In genomic region chr11:66951135-66951534, GRCh38 we compare ENCODE assay signal across 23 cellular contexts. TPM values are rescaled to one million over a fixed set of nuclear protein-coding genes. Genes with fewer than 3 reads are reported as not detected.
DNase-seq lines count a peak whose midpoint lies in the region; ATAC-seq, FAIRE-seq and TF ChIP-seq lines count a peak whose summit lies in the region.
"Had no signal": no experiment of that assay in that cellular context is flagged by ENCODE, and none has a peak within 500 bp of the region (broad histone marks: within the 10 kb centered on the region; RNA-seq: fewer than 3 reads in every experiment).

No MANE protein-coding gene starts in this region.

- CTCF ChIA-PET in A549 (lab: Yijun Ruan, JAX): interaction anchor here (1.3 to 4.4 kb wide), 5 partner anchors 14 to 68 kb away, joined by 4 to 19 read pairs (median 4); partner anchors contain the start of gene C11orf86
- CTCF ChIA-PET in HCT116 (lab: Charles Lee): interaction anchor here (0.7 to 1.0 kb wide), 2 partner anchors 68 to 99 kb away, joined by 3 to 5 read pairs; no protein-coding TSS in a partner anchor
- CTCF ChIA-PET in K562 (lab: Yijun Ruan, JAX; ENCODE audit: low intra/inter-chr PET ratio): no interaction called here

- no peak overlapping the region for H2BK15ac ChIP-seq in mesendoderm (replicated peaks; ENCODE audit: low read depth)

- in situ Hi-C loops in K562 (cut with MboI): no loop called here

- H3K4me3 ChIP-seq in A549 (no peak overlapping the region), HCT116 (replicated peaks in 1 of 2; ENCODE audit: low read depth in 1 of 2, low read length in 2 of 2) (no peak overlapping the region), K562 (no peak overlapping the region), mesendoderm (ENCODE audit: low read length) (no peak overlapping the region)
- H3K4me3 ChIP-seq: right atrium auricular region had no signal

- FAIRE-seq in A549 (lab: Jason Lieb, UNC) (no peak), K562 (lab: Jason Lieb, UNC) (no peak)
- FAIRE-seq: colon, D721Med had no signal

- H3K79me2 ChIP-seq in HCT116 (ENCODE audit: insufficient read depth, low read length) (no peaks in the 10 kb centered on the region), K562 (ENCODE audit: control insufficient read depth, insufficient read depth, low read length) (no peaks in the 10 kb centered on the region), mesendoderm (ENCODE audit: control insufficient read depth, insufficient read depth, low read length) (no peaks in the 10 kb centered on the region)

- no peak overlapping the region for H2BK120ac ChIP-seq in mesendoderm (ENCODE audit: low read depth, low read length)

- H3K9ac ChIP-seq in HCT116 (ENCODE audit: low read length): no peak overlapping the region
- peak overlapping the region in 1 of 2 experiments; percentile 69; a peak in 1 of 4 replicates for H3K9ac ChIP-seq in K562 (ENCODE audit: insufficient read depth in 1 of 2, low read depth in 2 of 2, low read length in 2 of 2)
- H3K9ac ChIP-seq in mesendoderm (ENCODE audit: low read length): no peak overlapping the region

- no peaks in the 10 kb centered on the region for H3K9me1 ChIP-seq in K562 (ENCODE audit: control insufficient read depth, insufficient read depth, low read length)

- no peak overlapping the region for H3K4ac ChIP-seq in mesendoderm (ENCODE audit: low read depth, low read length)

- H4K5ac ChIP-seq in mesendoderm (ENCODE audit: low read length): no peak overlapping the region

- TF ChIP-seq EP300 in A549 (IDR thresholded peaks at IDR 0.05) (no peak), K562 (IDR thresholded peaks at IDR 0.05; ENCODE audit: low read length) (no peak)

- intact Hi-C loops in HCT116 (cut with micrococcal nuclease): loop anchor here (10.0 kb wide), 1 partner anchor 66 kb away; no protein-coding TSS in a partner anchor
- intact Hi-C loops in K562 (cut with micrococcal nuclease): no loop called here

- no peaks in the 10 kb centered on the region for H3K9me3 ChIP-seq in A549
- H3K9me3 ChIP-seq in HCT116 (ENCODE audit: control insufficient read depth in 1 of 2, insufficient read depth in 1 of 2, low read depth in 1 of 2, low read length in 2 of 2): no peaks in the 10 kb centered on the region
- H3K9me3 ChIP-seq in K562 (replicated peaks; ENCODE audit: control insufficient read depth, insufficient read depth, low read depth, low read length): no peaks in the 10 kb centered on the region
- H3K9me3 ChIP-seq: right atrium auricular region had no signal

- peaks cover 63% of the 10 kb centered on the region for H3K4me1 ChIP-seq in A549
- H3K4me1 ChIP-seq in HCT116 (ENCODE audit: control insufficient read depth in 1 of 2, insufficient read depth in 2 of 2, low read length in 2 of 2): peaks cover 32 to 33% of the 10 kb centered on the region in 2 experiments
- peaks cover 0 to 10% of the 10 kb centered on the region in 2 experiments; a peak in 3 of 5 replicates for H3K4me1 ChIP-seq in K562 (replicated peaks in 1 of 2; ENCODE audit: control insufficient read depth in 2 of 2, insufficient read depth in 2 of 2, low read length in 2 of 2)
- H3K4me1 ChIP-seq in mesendoderm (ENCODE audit: control insufficient read depth, low read depth, low read length): peaks cover 2% of the 10 kb centered on the region
- H3K4me1 ChIP-seq: right atrium auricular region had no signal

- POLR2A ChIA-PET in A549 (lab: Yijun Ruan, JAX): interaction anchor here (0.9 kb wide), 1 partner anchor 108 kb away, joined by 3 read pairs; the partner anchor contains the start of gene RCE1
- POLR2A ChIA-PET in HCT116 (lab: Charles Lee): no interaction called here
- POLR2A ChIA-PET in K562 (lab: Yijun Ruan, JAX): interaction anchor here (0.6 to 1.6 kb wide), 3 partner anchors 21 to 42 kb away, joined by 3 to 5 read pairs (median 4); no protein-coding TSS in a partner anchor

- TF ChIP-seq RAD21 in A549 (conservative IDR thresholded peaks at IDR 0.05 in 1 of 2, IDR thresholded peaks at IDR 0.05 in 1 of 2) (no peak), HCT116 (IDR thresholded peaks at IDR 0.05; ENCODE audit: low read depth) (no peak), K562 (CRISPR knock-in tag; conservative IDR thresholded peaks at IDR 0.05 in 1 of 2, IDR thresholded peaks at IDR 0.05 in 1 of 2) (no peak)

- TF ChIP-seq POLR2A in A549 (IDR thresholded peaks at IDR 0.05; ENCODE audit: low read length) (no peak), HCT116 (IDR thresholded peaks at IDR 0.05; ENCODE audit: borderline replicate concordance, extremely low read depth, insufficient read depth, insufficient read length) (no peak), K562 (conservative IDR thresholded peaks at IDR 0.05) (no peak)

- peak; percentile 20 to 33; a peak in 3 of 6 replicates for ATAC-seq in A549
- ATAC-seq in HCT116: no peak
- ATAC-seq in K562: peak; percentile 43; the same call in 2 of the 3 replicates
- ATAC-seq in GM19397 (IDR thresholded peaks at IDR 0.05; ENCODE audit: unreplicated experiment): no peak
- ATAC-seq: left cardiac atrium had no signal

- H3K4me2 ChIP-seq in A549 (peak overlapping the region; percentile 67), HCT116 (ENCODE audit: low read length) (no peak overlapping the region), K562 (ENCODE audit: insufficient read depth, low read length) (no peak overlapping the region), mesendoderm (ENCODE audit: low read length) (no peak overlapping the region)

- WGBS in A549 (ENCODE audit: missing lambda C conversion rate): 97% methylated on average over 10 of the region's 10 CpGs
- WGBS in K562 (ENCODE audit: insufficient coverage, low coverage, missing lambda C conversion rate): 89% methylated on average over 9 of the region's 10 CpGs
- no CpG with 5 or more reads among the region's 10 CpGs for WGBS in mesendoderm (ENCODE audit: extremely low coverage, insufficient coverage, low lambda C conversion rate)

- no peaks in the 10 kb centered on the region for H3K79me1 ChIP-seq in mesendoderm (ENCODE audit: low read length)

- no peaks in the 10 kb centered on the region for H4K20me1 ChIP-seq in HCT116 (ENCODE audit: insufficient read depth)
- H4K20me1 ChIP-seq in K562 (replicated peaks; ENCODE audit: control insufficient read depth, insufficient read depth, low read length): no peaks in the 10 kb centered on the region

- no peak overlapping the region for H3K23ac ChIP-seq in mesendoderm (ENCODE audit: low read length)

- TF ChIP-seq CTCF in A549 (IDR thresholded peaks at IDR 0.05): no peak
- peak in 2 of 3 experiments; percentile 20 to 28; a peak in 1 of 6 replicates for TF ChIP-seq CTCF in HCT116 (IDR thresholded peaks at IDR 0.05 in 2 of 3, conservative IDR thresholded peaks at IDR 0.05 in 1 of 3; ENCODE audit: borderline replicate concordance in 1 of 3, insufficient read depth in 1 of 3, low read depth in 2 of 3, low read length in 2 of 3)
- TF ChIP-seq CTCF in K562 (IDR thresholded peaks at IDR 0.05 in 2 of 3, conservative IDR thresholded peaks at IDR 0.05 in 1 of 3; ENCODE audit: insufficient read depth in 2 of 3, low read depth in 1 of 3, low read length in 3 of 3): no peak

- H3K56ac ChIP-seq in mesendoderm (ENCODE audit: low read length): no peak overlapping the region

- H2AK5ac ChIP-seq in mesendoderm (ENCODE audit: low read length): no peak overlapping the region

- H3K27ac ChIP-seq in A549 (peak overlapping the region; percentile 88), HCT116 (ENCODE audit: low read depth, low read length) (peak overlapping the region; percentile 73; the same call in 1 of the 2 replicates), K562 (ENCODE audit: extremely low read depth, low read depth, low read length) (no peak overlapping the region), mesendoderm (ENCODE audit: low read depth, low read length) (no peak overlapping the region)
- H3K27ac ChIP-seq: right atrium auricular region had no signal

- H2BK5ac ChIP-seq in mesendoderm (ENCODE audit: low read length): no peak overlapping the region

- no peaks in the 10 kb centered on the region for H3K9me2 ChIP-seq in HCT116 (ENCODE audit: insufficient read depth)

- no TSS peak for BruUV-seq in HCT116 (replicated peaks; lab: Mats Ljungman, UMichigan)
- BruUV-seq in K562 (replicated peaks; lab: Mats Ljungman, UMichigan): no TSS peak

- RAD21 ChIA-PET in HCT116 (lab: Charles Lee; ENCODE audit: low non-redundant PET in 1 of 2, low total read pairs in 2 of 2, uncharacterized antibody in 2 of 2, unreplicated experiment in 2 of 2): interaction anchor here in 1 of 2 experiments (0.6 kb wide), 1 partner anchor 152 kb away, joined by 3 read pairs; no protein-coding TSS in a partner anchor

- H2AFZ ChIP-seq in HCT116 (ENCODE audit: low read depth, low read length, poor library complexity, severe bottlenecking) (no peak overlapping the region), K562 (ENCODE audit: low read depth, low read length) (no peak overlapping the region)

- H3K36me3 ChIP-seq in HCT116 (ENCODE audit: control insufficient read depth in 1 of 2, insufficient read depth in 2 of 2, low read length in 2 of 2) (no peaks in the 10 kb centered on the region), K562 (ENCODE audit: control insufficient read depth, insufficient read depth, low read length) (peaks cover 11% of the 10 kb centered on the region; the same call in 1 of the 3 replicates), mesendoderm (ENCODE audit: control insufficient read depth, insufficient read depth, low read length) (no peaks in the 10 kb centered on the region)
- H3K36me3 ChIP-seq: right atrium auricular region had no signal

- DNase-seq in A549 (ENCODE audit: low read depth in 1 of 2, low spot score in 1 of 2) (no peak), HCT116 (ENCODE audit: low read depth, low spot score) (no peak), K562 (ENCODE audit: extremely low read depth in 1 of 4, low spot score in 3 of 4) (no peak), mesendoderm (peak; percentile 62), amniotic stem cell (lab: John Stamatoyannopoulos, UW) (no peak), NCI-H2029 treated with DMSO at 0.1 percent for 48 hours (lab: John Stamatoyannopoulos, UW) (no peak), cerebellar cortex (ENCODE audit: low spot score) (no peak)
- DNase-seq: ACHN; activated CD4-positive, alpha-beta T cell treated with anti-CD3 and anti-CD28 coated beads, Interleukin-2, amount 10 ng/mL, durations not matched to agents 24 days and 14 days; Karpas-422; left cardiac atrium; naive B cell; NCI-H1930; occipital lobe; OCI-M1 had no signal

- no peak overlapping the region for H4K8ac ChIP-seq in mesendoderm (ENCODE audit: low read depth, low read length)

- no peaks in the 10 kb centered on the region for H3K27me3 ChIP-seq in HCT116 (ENCODE audit: insufficient read depth, low read length)
- no peaks in the 10 kb centered on the region for H3K27me3 ChIP-seq in K562 (ENCODE audit: control insufficient read depth in 2 of 2, insufficient read depth in 2 of 2, low read length in 2 of 2)
- H3K27me3 ChIP-seq in mesendoderm (ENCODE audit: insufficient read depth, low read length, poor library complexity): no peaks in the 10 kb centered on the region
- H3K27me3 ChIP-seq: right atrium auricular region had no signal

- H3K18ac ChIP-seq in mesendoderm (ENCODE audit: low read length): no peak overlapping the region

RNA-seq across cellular contexts. Expression of gene PC, which starts 7.0 kb away (rescaled TPM):
- 14.2 and 15.7 TPM in 2 replicates for polyA plus RNA-seq in A549 (2011; rRNA removed)
- polyA plus RNA-seq in A549 (2012; cell fraction: cytosol; rRNA removed): 25.1 and 29.6 TPM in 2 replicates
- 88.3 and 105 TPM in 2 replicates for polyA plus RNA-seq in A549 (2012; cell fraction: nucleus; rRNA removed)
- polyA plus RNA-seq in A549 (2017; fragmentation: RNase III; extraction: RNeasy Plus Mini Kit Qiagen cat#74134 plus additional on column Dnase treatment): 31.3 to 53.5 TPM (median 45.9 TPM) in 3 replicates
- 31.5 and 37.8 TPM in 2 replicates for polyA minus RNA-seq in A549 (2011; rRNA and poly(A)+ RNA removed)
- 24.1 TPM for total RNA-seq in HCT116 (2021; ENCODE audit: unreplicated experiment)
- 23.7 and 26.8 TPM in 2 replicates for polyA plus RNA-seq in HCT116 (2012)
- total RNA-seq in K562 (2011; cell fraction: chromatin; rRNA removed; ENCODE audit: low replicate concordance): 53.4 and 88.6 TPM in 2 replicates
- 47.2 and 61.2 TPM in 2 replicates for total RNA-seq in K562 (2011; cell fraction: nucleolus; rRNA removed)
- 25.8 and 29.3 TPM in 2 replicates for total RNA-seq in K562 (2011; cell fraction: nucleoplasm; rRNA removed)
- 11.1 and 22.7 TPM in 2 replicates for total RNA-seq in K562 (2014; rRNA removed)
- 4.4 and 8.4 TPM in 2 replicates for total RNA-seq in K562 (2014; rRNA removed; fragmentation: Illumina TruSeq; extraction: Trizol)
- total RNA-seq in K562 (2015; rRNA removed; fragmentation: Illumina TruSeq; extraction: Trizol): 8.7 and 9.9 TPM in 2 replicates
- total RNA-seq in K562 (2021): 38.0 and 38.4 TPM in 2 replicates
- polyA plus RNA-seq in K562 (2011; rRNA removed): 6.1 and 11.2 TPM in 2 replicates
- 5.8 and 9.3 TPM in 2 replicates for polyA plus RNA-seq in K562 (2011; cell fraction: cytosol; rRNA removed)
- 43.6 and 55.7 TPM in 2 replicates for polyA plus RNA-seq in K562 (2011; cell fraction: nucleus; rRNA removed)
- 21.3 and 21.6 TPM in 2 replicates for polyA plus RNA-seq in K562 (2012)
- polyA plus RNA-seq in K562 (2014; fragmentation: Illumina TruSeq; extraction: Trizol): 13.7 and 20.7 TPM in 2 replicates
- polyA plus RNA-seq in K562 (2014; fragmentation: Nextera tagmentation; extraction: Ambion mirVana): under 1 TPM; 0.94 to 0.97 TPM
- polyA plus RNA-seq in K562 (2014; rRNA removed): 10.4 and 26.1 TPM in 2 replicates
- 6.5 and 7.7 TPM in 2 replicates for polyA minus RNA-seq in K562 (2011; rRNA and poly(A)+ RNA removed)
- 10.8 and 16.8 TPM in 2 replicates for polyA minus RNA-seq in K562 (2011; cell fraction: cytosol; rRNA and poly(A)+ RNA removed)
- 13.3 and 13.7 TPM in 2 replicates for polyA minus RNA-seq in K562 (2011; cell fraction: nucleus; rRNA and poly(A)+ RNA removed)
- polyA plus RNA-seq in mesendoderm (2013, experiment 1 of 2): 4.0 TPM
- 3.8 TPM for polyA plus RNA-seq in mesendoderm (2013, experiment 2 of 2)

RNA-seq across cellular contexts. Expression of gene C11orf86, which starts 24.0 kb away (rescaled TPM):
- polyA plus RNA-seq in A549 (2011; rRNA removed) (9.3 and 10.8 TPM in 2 replicates), A549 (2017; fragmentation: RNase III; extraction: RNeasy Plus Mini Kit Qiagen cat#74134 plus additional on column Dnase treatment) (39.7 to 59.6 TPM (median 56.4 TPM) in 3 replicates), K562 (2011; rRNA removed) (not detected in 2 replicates), K562 (2014; fragmentation: Illumina TruSeq; extraction: Trizol) (not detected in 2 replicates), K562 (2014; fragmentation: Nextera tagmentation; extraction: Ambion mirVana) (not detected), K562 (2014; rRNA removed) (not detected in 2 replicates)
- 34.5 and 42.5 TPM in 2 replicates for polyA plus RNA-seq in A549 (2012; cell fraction: cytosol; rRNA removed)
- 23.0 and 24.9 TPM in 2 replicates for polyA plus RNA-seq in A549 (2012; cell fraction: nucleus; rRNA removed)
- polyA minus RNA-seq in A549 (2011; rRNA and poly(A)+ RNA removed): 2.7 and 5.4 TPM in 2 replicates
- total RNA-seq in HCT116 (2021; ENCODE audit: unreplicated experiment) (0.25 TPM), K562 (2014; rRNA removed) (not detected in 2 replicates), K562 (2014; rRNA removed; fragmentation: Illumina TruSeq; extraction: Trizol) (not detected in 2 replicates), K562 (2015; rRNA removed; fragmentation: Illumina TruSeq; extraction: Trizol) (not detected in 2 replicates), K562 (2021) (not detected in 2 replicates)
- 0.25 and 0.50 TPM in 2 replicates for polyA plus RNA-seq in HCT116 (2012)
- not detected in 2 replicates for total RNA-seq in K562 (2011; cell fraction: chromatin; rRNA removed; ENCODE audit: low replicate concordance)
- total RNA-seq in K562 (2011; cell fraction: nucleolus; rRNA removed): not detected in 2 replicates
- total RNA-seq in K562 (2011; cell fraction: nucleoplasm; rRNA removed): not detected in 2 replicates
- not detected in 2 replicates for polyA plus RNA-seq in K562 (2011; cell fraction: cytosol; rRNA removed)
- not detected in 2 replicates for polyA plus RNA-seq in K562 (2011; cell fraction: nucleus; rRNA removed)
- polyA plus RNA-seq in K562 (2012): not detected in 2 replicates
- not detected in 2 replicates for polyA minus RNA-seq in K562 (2011; rRNA and poly(A)+ RNA removed)
- polyA minus RNA-seq in K562 (2011; cell fraction: cytosol; rRNA and poly(A)+ RNA removed): 1.1 TPM in 1 of 2 replicates, not detected in the other
- polyA minus RNA-seq in K562 (2011; cell fraction: nucleus; rRNA and poly(A)+ RNA removed): not detected in 2 replicates
- polyA plus RNA-seq in mesendoderm (2013, experiment 1 of 2): 0.10 TPM
- polyA plus RNA-seq in mesendoderm (2013, experiment 2 of 2): 0.10 TPM
- total RNA-seq: activated CD4-positive, alpha-beta T cell treated with anti-CD3 and anti-CD28 coated beads, Interleukin-2, amount 10 ng/mL, durations not matched to agents 24 days and 14 days; activated T-helper 1 cell treated with anti-CD3 and anti-CD28 coated beads, Interleukin-12 subunit alpha, Interleukin-12 subunit beta, Interleukin-2, Interleukin-4 antibody, amounts not matched to agents 30 ng/mL and 10 ng/mL and 1 ng/mL, durations not matched to agents 14 hours and 24 hours and 36 hours; left cardiac atrium; occipital lobe; right atrium auricular region; subcutaneous adipose tissue; T-helper 1 cell treated with Interleukin-12 subunit alpha and Interleukin-12 subunit beta and Interleukin-4 antibody, amounts not matched to agents 30 ng/mL and 1 ng/mL, for 36 hours; urinary bladder had no signal
- polyA plus RNA-seq: urinary bladder had no signal

Comparison
In these comparisons a context has a peak if more than half of its experiments do, and no peak if none do; other contexts are left out.
1. ATAC-seq: peak in A549 (2 of 2) and K562 (single experiment); none in HCT116 (single experiment) and GM19397 (single experiment).
2. H3K27ac ChIP-seq: peak in A549 (2 of 2) and HCT116 (single experiment); none in K562 (single experiment) and mesendoderm (single experiment).
3. CTCF ChIP-seq: peak in HCT116 (2 of 3); none in A549 (single experiment) and K562 (0 of 3).